Comparison of ENCODE assay signal across 8 cellular contexts in genomic region chr7:28853834-28854749, GRCh38.
A peak's percentile ranks its signal among the peaks of the same experiment; 100 is the strongest.
DNase-seq lines count a peak whose midpoint lies in the region; ATAC-seq and TF ChIP-seq lines count a peak whose summit lies in the region.

No MANE protein-coding gene starts in this region.

- peak overlapping the region; percentile 14 for H2AFZ ChIP-seq in trophoblast cell (ENCODE audit: insufficient read depth, low read length, poor library complexity)

- H3K36me3 Mint-ChIP-seq in activated naive CD4-positive, alpha-beta T cell treated with anti-CD3 and anti-CD28 coated beads, Interleukin-2, amount 50 U/mL, for 24 hours: no peaks in the 10 kb centered on the region
- H3K36me3 Mint-ChIP-seq in type B pancreatic cell: no peaks in the 10 kb centered on the region

- no peak overlapping the region for H3K23ac ChIP-seq in trophoblast cell (ENCODE audit: low read length)

- no peaks in the 10 kb centered on the region for H3K9me3 Mint-ChIP-seq in activated naive CD4-positive, alpha-beta T cell treated with anti-CD3 and anti-CD28 coated beads, Interleukin-2, amount 50 U/mL, for 24 hours
- H3K9me3 Mint-ChIP-seq in type B pancreatic cell: peaks cover 4% of the 10 kb centered on the region

- H3K27me3 Mint-ChIP-seq in activated naive CD4-positive, alpha-beta T cell treated with anti-CD3 and anti-CD28 coated beads, Interleukin-2, amount 50 U/mL, for 24 hours: peaks cover 41% of the 10 kb centered on the region
- peaks cover 39% of the 10 kb centered on the region for H3K27me3 Mint-ChIP-seq in type B pancreatic cell

- peak overlapping the region; percentile 79 for H3K4me3 Mint-ChIP-seq in activated naive CD4-positive, alpha-beta T cell treated with anti-CD3 and anti-CD28 coated beads, Interleukin-2, amount 50 U/mL, for 24 hours
- H3K4me3 Mint-ChIP-seq in type B pancreatic cell: peak overlapping the region; percentile 87

- H4K91ac ChIP-seq in trophoblast cell (ENCODE audit: low read depth, low read length): no peak overlapping the region

- H3K79me2 ChIP-seq in trophoblast cell (ENCODE audit: control insufficient read depth, insufficient read depth, low read length, poor library complexity): no peaks in the 10 kb centered on the region

- peaks cover 11% of the 10 kb centered on the region for H3K4me1 Mint-ChIP-seq in activated naive CD4-positive, alpha-beta T cell treated with anti-CD3 and anti-CD28 coated beads, Interleukin-2, amount 50 U/mL, for 24 hours
- peaks cover 30% of the 10 kb centered on the region for H3K4me1 Mint-ChIP-seq in type B pancreatic cell (ENCODE audit: unreplicated experiment)

- 5 to 9% (median 7%) methylated on average over 35 to 63 of the region's 63 CpGs for WGBS in heart left ventricle, 4 donors
- no CpG with 5 or more reads among the region's 63 CpGs for WGBS in trophoblast cell (ENCODE audit: extremely low coverage, insufficient coverage, insufficient read length)

- H3K4me3 ChIP-seq in LNCaP clone FGC (ENCODE audit: low read depth, low read length) (peak overlapping the region; percentile 26), heart left ventricle (peak overlapping the region; percentile 27 to 67 (median 60)), trophoblast cell (ENCODE audit: low read depth, low read length) (peak overlapping the region; percentile 70)

- no peak overlapping the region for H3K27ac Mint-ChIP-seq in activated naive CD4-positive, alpha-beta T cell treated with anti-CD3 and anti-CD28 coated beads, Interleukin-2, amount 50 U/mL, for 24 hours
- peak overlapping the region; percentile 0 for H3K27ac Mint-ChIP-seq in type B pancreatic cell

- H2AK5ac ChIP-seq in trophoblast cell (ENCODE audit: low read length): no peak overlapping the region

- ATAC-seq in heart left ventricle: peak; percentile 91 to 99 (median 99)

- peak overlapping the region; percentile 61 for H2BK120ac ChIP-seq in trophoblast cell (ENCODE audit: insufficient read depth, low read length, poor library complexity)

- DNase-seq in ELF-1 (ENCODE audit: low read depth, low spot score) (peak; percentile 96), GOT3 (lab: John Stamatoyannopoulos, UW) (peak; percentile 42), LNCaP clone FGC (ENCODE audit: low read depth) (peak; percentile 19), SK-MEL-5 (ENCODE audit: low read depth, low spot score) (peak; percentile 88), heart left ventricle (peak; percentile 74 to 91 (median 83)), trophoblast cell (peak; percentile 87 to 92), type B pancreatic cell (ENCODE audit: extremely low spot score, unreplicated experiment) (peak; percentile 89)

- no peak overlapping the region for H4K12ac ChIP-seq in trophoblast cell (ENCODE audit: low read depth, low read length)

- H2BK12ac ChIP-seq in trophoblast cell (ENCODE audit: low read length): peak overlapping the region; percentile 65

- intact Hi-C loops in heart left ventricle (cut with DNase I): loop anchor here (1.0 to 10.0 kb wide), 20 partner anchors 155 to 559 kb away; no protein-coding TSS in a partner anchor

- TF ChIP-seq POLR2A in heart left ventricle (IDR thresholded peaks at IDR 0.05): no peak

- H3K27ac ChIP-seq in heart left ventricle: peak overlapping the region in 1 of 12 donors; percentile 4
- no peak overlapping the region for H3K27ac ChIP-seq in trophoblast cell (ENCODE audit: low read depth, low read length)

- H3K27me3 ChIP-seq in heart left ventricle (peaks cover 0 to 23% (median 0%) of the 10 kb centered on the region in 9 donors), trophoblast cell (ENCODE audit: insufficient read depth, low read length) (no peaks in the 10 kb centered on the region)

- H3K4me2 ChIP-seq in trophoblast cell (ENCODE audit: low read length): peak overlapping the region; percentile 93

- no peaks in the 10 kb centered on the region for H3K9me3 ChIP-seq in heart left ventricle
- no peaks in the 10 kb centered on the region for H3K9me3 ChIP-seq in trophoblast cell (ENCODE audit: insufficient read depth, low read depth, low read length)

- no peaks in the 10 kb centered on the region for H3K36me3 ChIP-seq in heart left ventricle
- no peaks in the 10 kb centered on the region for H3K36me3 ChIP-seq in trophoblast cell (ENCODE audit: control insufficient read depth in 1 of 2, insufficient read depth in 2 of 2, low read length in 2 of 2)

- TF ChIP-seq CTCF in LNCaP clone FGC (IDR thresholded peaks at IDR 0.05; ENCODE audit: control insufficient read depth, extremely low read depth, insufficient read depth): peak; percentile 76
- peak; percentile 71 to 97 (median 92) for TF ChIP-seq CTCF in heart left ventricle (IDR thresholded peaks at IDR 0.05)
- TF ChIP-seq CTCF in type B pancreatic cell (conservative IDR thresholded peaks at IDR 0.05): peak; percentile 95

- H3K14ac ChIP-seq in trophoblast cell (ENCODE audit: low read length): peak overlapping the region; percentile 38

- no peak overlapping the region for H3K9ac ChIP-seq in trophoblast cell (ENCODE audit: low read length)

- peaks cover 6% of the 10 kb centered on the region for H3K79me1 ChIP-seq in trophoblast cell (ENCODE audit: low read length)

- H3K18ac ChIP-seq in trophoblast cell (ENCODE audit: low read length): peak overlapping the region; percentile 2

- in situ Hi-C loops in SK-MEL-5 (cut with HindIII; ENCODE audit: low pct_unique_long_range_greater_than_20kb, low sequenced_read_pairs): no loop called here

- H4K8ac ChIP-seq in trophoblast cell (ENCODE audit: low read depth, low read length): peak overlapping the region; percentile 43

- H3K4me1 ChIP-seq in heart left ventricle: peaks cover 0 to 14% (median 6%) of the 10 kb centered on the region in 12 donors
- peaks cover 12 to 19% of the 10 kb centered on the region in 2 experiments for H3K4me1 ChIP-seq in trophoblast cell (ENCODE audit: control insufficient read depth in 1 of 2, insufficient read depth in 2 of 2, low read length in 2 of 2)

- no peak overlapping the region for H2BK5ac ChIP-seq in trophoblast cell (ENCODE audit: low read depth, low read length, poor library complexity)

- H3K4ac ChIP-seq in trophoblast cell (ENCODE audit: low read depth, low read length): no peak overlapping the region

Comparison
In these comparisons a context has a peak if more than half of its experiments do, and no peak if none do; other contexts are left out.
1. DNase-seq: peak in every context shown above with its lines; median percentile 96 in ELF-1; 90 in trophoblast cell; 89 in type B pancreatic cell; 88 in SK-MEL-5; 83 in heart left ventricle; 42 in GOT3; 19 in LNCaP clone FGC.